Comparison of ENCODE assay signal across 9 cellular contexts in the genomic region with DNA sequence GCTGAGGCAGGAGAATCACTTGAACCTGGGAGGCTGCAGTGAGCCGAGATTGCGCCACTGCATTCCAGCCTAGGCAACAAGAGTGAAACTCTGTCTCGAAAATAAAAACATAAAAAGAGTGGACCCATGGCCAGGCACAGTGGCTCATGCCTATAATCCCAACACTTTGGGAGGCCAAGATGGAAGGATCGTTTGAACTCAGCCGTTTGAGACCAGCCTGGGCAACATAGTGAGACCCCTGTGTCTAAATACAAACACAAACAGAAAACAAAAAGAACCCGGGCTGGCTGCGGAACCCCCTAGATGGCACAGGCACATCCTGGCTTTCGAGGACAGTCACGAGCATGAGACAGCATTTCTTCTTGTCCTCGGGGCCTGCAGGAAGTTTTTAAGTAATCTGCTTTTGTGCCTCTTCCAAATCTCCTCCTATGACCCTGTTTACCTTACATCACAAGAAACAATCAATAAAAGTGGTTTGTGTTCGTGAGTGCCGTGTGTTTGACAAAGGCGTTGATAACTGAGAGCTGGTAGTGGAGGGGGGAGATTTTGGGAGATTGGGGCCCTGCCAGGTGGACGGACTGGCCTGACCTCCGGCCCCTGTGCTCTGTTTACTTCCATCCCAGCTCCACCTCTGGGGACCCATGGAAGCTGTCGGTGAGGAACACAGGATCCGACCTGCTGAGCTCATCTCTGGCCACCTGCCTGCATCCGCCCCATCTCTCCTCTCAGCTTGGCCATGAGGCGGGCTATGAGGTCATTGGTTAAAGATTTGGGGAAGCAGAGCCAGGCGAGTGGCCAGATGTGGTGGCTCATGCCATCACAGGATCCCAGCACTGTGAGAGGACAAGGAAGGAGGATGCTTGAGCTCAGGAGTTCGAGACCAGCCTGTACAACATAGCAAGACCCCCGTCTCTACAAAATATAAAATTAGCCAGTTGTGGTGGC. TPM values are rescaled to one million over a fixed set of nuclear protein-coding genes. Genes with fewer than 3 reads are reported as not detected.
DNase-seq lines count a peak whose midpoint lies in the region; ATAC-seq and TF ChIP-seq lines count a peak whose summit lies in the region.
"Had no signal": no experiment of that assay in that cellular context is flagged by ENCODE, and none has a peak within 500 bp of the region (broad histone marks: within the 10 kb centered on the region; RNA-seq: fewer than 3 reads in every experiment).

No MANE protein-coding gene starts in this region.

- H3K4me1 Mint-ChIP-seq in osteocyte (ENCODE audit: unreplicated experiment), result peaks cover 45% of the 10 kb centered on the region
- H3K4me1 Mint-ChIP-seq in naive thymus-derived CD8-positive, alpha-beta T cell, result no peaks in the 10 kb centered on the region
- peaks cover 0 to 4% of the 10 kb centered on the region in 2 donors for H3K4me1 Mint-ChIP-seq in immature natural killer cell
- H3K4me1 Mint-ChIP-seq: activated naive CD4-positive, alpha-beta T cell treated with anti-CD3 and anti-CD28 coated beads, Interleukin-2, amount 50 U/mL, for 24 hours had no signal

- H3K27ac Mint-ChIP-seq in osteocyte (ENCODE audit: unreplicated experiment), result peak overlapping the region; percentile 10
- peak overlapping the region in 1 of 10 donors; percentile 44 for H3K27ac Mint-ChIP-seq in naive thymus-derived CD8-positive, alpha-beta T cell
- peak overlapping the region in 1 of 6 donors; percentile 45 for H3K27ac Mint-ChIP-seq in immature natural killer cell
- H3K27ac Mint-ChIP-seq: activated naive CD4-positive, alpha-beta T cell treated with anti-CD3 and anti-CD28 coated beads, Interleukin-2, amount 50 U/mL, for 24 hours had no signal

- TF ChIP-seq EP300 in esophagus muscularis mucosa (IDR thresholded peaks at IDR 0.05), result no peak

- no peaks in the 10 kb centered on the region for H3K27me3 Mint-ChIP-seq in osteocyte (ENCODE audit: unreplicated experiment)
- H3K27me3 Mint-ChIP-seq in naive thymus-derived CD8-positive, alpha-beta T cell, result peaks cover 4 to 33% (median 10%) of the 10 kb centered on the region in 5 donors
- peaks cover 3 to 5% (median 5%) of the 10 kb centered on the region in 3 donors for H3K27me3 Mint-ChIP-seq in immature natural killer cell (ENCODE audit: low read depth in 3 of 3)

- intact Hi-C loops in esophagus muscularis mucosa (cut with DNase I), result no loop called here
- intact Hi-C loops in dorsolateral prefrontal cortex (cut with DNase I), result no loop called here

- H3K4me3 Mint-ChIP-seq in osteocyte (ENCODE audit: unreplicated experiment) (no peak overlapping the region), immature natural killer cell (no peak overlapping the region)
- H3K4me3 Mint-ChIP-seq in naive thymus-derived CD8-positive, alpha-beta T cell, result no peak overlapping the region
- H3K4me3 Mint-ChIP-seq: activated naive CD4-positive, alpha-beta T cell treated with anti-CD3 and anti-CD28 coated beads, Interleukin-2, amount 50 U/mL, for 24 hours had no signal

- H3K27ac ChIP-seq in esophagus muscularis mucosa (replicated peaks in 1 of 4) (peak overlapping the region; percentile 70 to 75 (median 71)), dorsolateral prefrontal cortex (peak overlapping the region in 2 of 59 donors; percentile 2 to 53)

- H3K4me1 ChIP-seq in esophagus muscularis mucosa, result peaks cover 9 to 25% (median 18%) of the 10 kb centered on the region in 4 donors

- H3K4me3 ChIP-seq in esophagus muscularis mucosa, result no peak overlapping the region
- no peak overlapping the region for H3K4me3 ChIP-seq in dorsolateral prefrontal cortex

- TF ChIP-seq POLR2A in esophagus muscularis mucosa (IDR thresholded peaks at IDR 0.05; ENCODE audit: low read depth), result no peak

- no peak for ATAC-seq in naive thymus-derived CD8-positive, alpha-beta T cell

- POLR2A ChIA-PET in naive thymus-derived CD8-positive, alpha-beta T cell (lab: Charles Lee), result no interaction called here

- H3K36me3 ChIP-seq in esophagus muscularis mucosa, result no peaks in the 10 kb centered on the region

- H3K27me3 ChIP-seq in esophagus muscularis mucosa, result peaks cover 0 to 25% (median 0%) of the 10 kb centered on the region in 4 donors
- peaks cover 0 to 15% (median 0%) of the 10 kb centered on the region in 45 donors for H3K27me3 ChIP-seq in dorsolateral prefrontal cortex

- DNase-seq in DMS153 treated with DMSO at 0.1 percent for 48 hours (lab: John Stamatoyannopoulos, UW; ENCODE audit: unreplicated experiment) (peak; percentile 73), NOMO-1 (lab: John Stamatoyannopoulos, UW; ENCODE audit: unreplicated experiment in 2 of 2) (peak; percentile 31 to 32), esophagus muscularis mucosa (ENCODE audit: extremely low spot score) (peak; percentile 97), osteocyte (ENCODE audit: extremely low spot score, unreplicated experiment) (no peak), immature natural killer cell (no peak), dorsolateral prefrontal cortex (no peak), NCI-H1417 treated with DMSO at 0.1 percent for 48 hours (lab: John Stamatoyannopoulos, UW) (no peak)
- no peak for DNase-seq in naive thymus-derived CD8-positive, alpha-beta T cell

- 39% methylated on average over 21 of the region's 22 CpGs for WGBS in esophagus muscularis mucosa

- H3K9me3 Mint-ChIP-seq in osteocyte (ENCODE audit: unreplicated experiment) (no peaks in the 10 kb centered on the region), immature natural killer cell (no peaks in the 10 kb centered on the region)
- no peaks in the 10 kb centered on the region for H3K9me3 Mint-ChIP-seq in naive thymus-derived CD8-positive, alpha-beta T cell
- H3K9me3 Mint-ChIP-seq: activated naive CD4-positive, alpha-beta T cell treated with anti-CD3 and anti-CD28 coated beads, Interleukin-2, amount 50 U/mL, for 24 hours had no signal

- H3K36me3 Mint-ChIP-seq in osteocyte (ENCODE audit: unreplicated experiment), result no peaks in the 10 kb centered on the region
- no peaks in the 10 kb centered on the region for H3K36me3 Mint-ChIP-seq in naive thymus-derived CD8-positive, alpha-beta T cell
- no peaks in the 10 kb centered on the region for H3K36me3 Mint-ChIP-seq in immature natural killer cell
- H3K36me3 Mint-ChIP-seq: activated naive CD4-positive, alpha-beta T cell treated with anti-CD3 and anti-CD28 coated beads, Interleukin-2, amount 50 U/mL, for 24 hours had no signal

- no peaks in the 10 kb centered on the region for H3K9me3 ChIP-seq in esophagus muscularis mucosa

- TF ChIP-seq CTCF in esophagus muscularis mucosa (IDR thresholded peaks at IDR 0.05) (no peak), osteocyte (IDR thresholded peaks at IDR 0.05) (no peak), dorsolateral prefrontal cortex (IDR thresholded peaks at IDR 0.05 in 54 of 56, conservative IDR thresholded peaks at IDR 0.05 in 2 of 56; ENCODE audit: low read depth in 1 of 56, partially characterized antibody in 56 of 56) (no peak)

RNA-seq across cellular contexts. Expression of a gene that starts 5.9 kb away (rescaled TPM):
- total RNA-seq in esophagus muscularis mucosa (1 to 10 TPM; 1.6 to 5.6 (median 3.8) TPM), osteocyte (41.9 and 47.9 TPM in 2 replicates), dorsolateral prefrontal cortex (1 to 10 TPM in 56 of 120 experiments, under 1 TPM in 35, not detected in 29; 0.43 to 7.1 (median 1.2) TPM)
- total RNA-seq in naive thymus-derived CD8-positive, alpha-beta T cell, result not detected
- not detected for polyA plus RNA-seq in naive thymus-derived CD8-positive, alpha-beta T cell
- not detected for polyA plus RNA-seq in immature natural killer cell

RNA-seq across cellular contexts. Expression of a gene that starts 17.3 kb away (rescaled TPM):
- 10 to 100 TPM in 1 of 4 donors, 1 to 10 TPM in 3; 5.8 to 20.4 (median 7.0) TPM for total RNA-seq in esophagus muscularis mucosa
- 0.16 TPM in 1 of 2 replicates, not detected in the other for total RNA-seq in osteocyte
- total RNA-seq in naive thymus-derived CD8-positive, alpha-beta T cell, result under 1 TPM; 0.16 to 0.39 TPM
- under 1 TPM in 2 of 3 donors, not detected in 1; 0.13 to 0.26 TPM for polyA plus RNA-seq in naive thymus-derived CD8-positive, alpha-beta T cell
- polyA plus RNA-seq in immature natural killer cell, result 10 to 100 TPM in 1 of 3 donors, 1 to 10 TPM in 2; 2.7 to 18.1 (median 7.7) TPM
- total RNA-seq in dorsolateral prefrontal cortex, result 10 to 100 TPM in 1 of 120 experiments, 1 to 10 TPM in 99, under 1 TPM in 19, not detected in 1; 0.44 to 11.8 (median 1.8) TPM

RNA-seq across cellular contexts. Expression of a gene that starts 39.1 kb away (rescaled TPM):
- total RNA-seq in esophagus muscularis mucosa (100 to 1,000 TPM in 1 of 4 donors, 10 to 100 TPM in 3; 53.2 to 109 (median 77.8) TPM), osteocyte (82.9 and 102 TPM in 2 replicates), dorsolateral prefrontal cortex (100 to 1,000 TPM in 39 of 120 experiments, 10 to 100 TPM in 81; 42.5 to 168 (median 93.8) TPM)
- total RNA-seq in naive thymus-derived CD8-positive, alpha-beta T cell, result 10 to 100 TPM; 41.3 to 45.4 TPM
- polyA plus RNA-seq in naive thymus-derived CD8-positive, alpha-beta T cell, result 10 to 100 TPM; 48.1 to 78.8 (median 61.1) TPM
- 100 to 1,000 TPM in 2 of 3 donors, 10 to 100 TPM in 1; 73.5 to 122 (median 107) TPM for polyA plus RNA-seq in immature natural killer cell

RNA-seq across cellular contexts. Expression of a gene that starts 39.7 kb away (rescaled TPM):
- total RNA-seq in esophagus muscularis mucosa (10 to 100 TPM; 15.0 to 50.3 (median 28.0) TPM), osteocyte (36.1 and 38.5 TPM in 2 replicates), dorsolateral prefrontal cortex (10 to 100 TPM; 20.4 to 93.6 (median 37.7) TPM)
- 10 to 100 TPM; 55.9 to 61.0 TPM for total RNA-seq in naive thymus-derived CD8-positive, alpha-beta T cell
- 10 to 100 TPM in 1 of 3 donors, 1 to 10 TPM in 2; 9.3 to 11.9 (median 9.7) TPM for polyA plus RNA-seq in naive thymus-derived CD8-positive, alpha-beta T cell
- polyA plus RNA-seq in immature natural killer cell, result 10 to 100 TPM in 2 of 3 donors, 1 to 10 TPM in 1; 8.2 to 20.6 (median 17.5) TPM

RNA-seq across cellular contexts. Expression of a gene that starts 57.2 kb away (rescaled TPM):
- total RNA-seq in esophagus muscularis mucosa (100 to 1,000 TPM in 1 of 4 donors, 10 to 100 TPM in 3; 86.8 to 116 (median 93.9) TPM), osteocyte (92.1 and 98.1 TPM in 2 replicates), dorsolateral prefrontal cortex (100 to 1,000 TPM in 6 of 120 experiments, 10 to 100 TPM in 114; 46.4 to 115 (median 74.8) TPM)
- 10 to 100 TPM; 82.1 to 84.0 TPM for total RNA-seq in naive thymus-derived CD8-positive, alpha-beta T cell
- 100 to 1,000 TPM; 162 to 198 (median 181) TPM for polyA plus RNA-seq in naive thymus-derived CD8-positive, alpha-beta T cell
- polyA plus RNA-seq in immature natural killer cell, result 100 to 1,000 TPM; 128 to 189 (median 178) TPM

Comparison
In these comparisons a context has a peak if more than half of its experiments do, and no peak if none do; other contexts are left out.
1. DNase-seq: peak in DMS153 treated with DMSO at 0.1 percent for 48 hours (single experiment), NOMO-1 (2 of 2) and esophagus muscularis mucosa (single experiment); none in osteocyte (single experiment), naive thymus-derived CD8-positive, alpha-beta T cell (0 of 10), immature natural killer cell (0 of 3), dorsolateral prefrontal cortex (0 of 10) and NCI-H1417 treated with DMSO at 0.1 percent for 48 hours (single experiment).